Comparison of ENCODE assay signal across 18 cellular contexts in the genomic region with DNA sequence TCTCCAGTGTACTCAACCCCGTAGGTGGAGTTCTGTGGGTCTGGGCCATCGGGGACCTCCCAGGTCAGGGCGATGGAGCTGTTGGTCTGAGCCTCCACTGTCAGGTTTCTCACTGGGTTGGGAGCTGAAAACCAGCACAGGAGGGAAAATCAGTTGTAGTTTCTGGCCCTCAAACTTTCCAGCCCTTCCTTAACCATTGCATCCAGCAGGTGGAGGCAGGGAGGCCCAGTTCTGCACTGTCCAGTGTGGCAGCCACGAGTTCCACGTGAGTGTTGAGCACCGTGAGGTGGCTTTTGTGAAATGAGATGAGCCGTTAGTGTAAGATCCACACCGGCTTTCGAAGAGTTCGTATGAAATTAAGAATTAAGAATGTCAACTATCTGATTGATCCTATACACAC. TPM values are rescaled to one million over a fixed set of nuclear protein-coding genes. Genes with fewer than 3 reads are reported as not detected.
A peak's percentile ranks its signal among the peaks of the same experiment; 100 is the strongest.
DNase-seq lines count a peak whose midpoint lies in the region; ATAC-seq and TF ChIP-seq lines count a peak whose summit lies in the region.
"Not testable (repeated sequence)": the region's sequence is repeated elsewhere in the genome, so short reads cannot be mapped to it uniquely, and the experiment has no call there.
"Had no signal": no experiment of that assay in that cellular context is flagged by ENCODE, and none has a peak within 500 bp of the region (broad histone marks: within the 10 kb centered on the region; RNA-seq: fewer than 3 reads in every experiment).

No MANE protein-coding gene starts in this region.

- not testable (repeated sequence) for H3K36me3 ChIP-seq in HCT116 (ENCODE audit: control insufficient read depth in 1 of 2, insufficient read depth in 2 of 2, low read length in 2 of 2); brain microvascular endothelial cell (replicated peaks); naive thymus-derived CD4-positive, alpha-beta T cell (ENCODE audit: control insufficient read depth in 2 of 3, insufficient read depth in 3 of 3, low read length in 3 of 3)

- intact Hi-C loops in HCT116 (cut with micrococcal nuclease); naive thymus-derived CD4-positive, alpha-beta T cell (cut with micrococcal nuclease): not testable (repeated sequence)

- peak; percentile 28; the same call in 1 of the 2 replicates for TF ChIP-seq CTCF in AG04450 (IDR thresholded peaks at IDR 0.05; ENCODE audit: low read depth, low read length)
- TF ChIP-seq CTCF in HCT116 (IDR thresholded peaks at IDR 0.05 in 2 of 3, conservative IDR thresholded peaks at IDR 0.05 in 1 of 3; ENCODE audit: borderline replicate concordance in 1 of 3, insufficient read depth in 1 of 3, low read depth in 2 of 3, low read length in 2 of 3), result 0 out of 6 replicates have a peak, but pooled peaks of 2 of the 3 experiments have one; percentile 18 to 24
- TF ChIP-seq CTCF in brain microvascular endothelial cell (IDR thresholded peaks at IDR 0.05; ENCODE audit: low read depth, low read length, missing control alignments), result peak; percentile 46
- peak; percentile 36 for TF ChIP-seq CTCF in fibroblast of the aortic adventitia (IDR thresholded peaks at IDR 0.05; ENCODE audit: insufficient read depth, low read length)

- H3K4me1 Mint-ChIP-seq in naive thymus-derived CD4-positive, alpha-beta T cell; stimulated activated memory B cell treated with anti-CD40 and anti-IgM and Interleukin-4, amounts not matched to agents 10 μg/mL and 1 μg/mL and 100 μg/mL, for 72 hours: not testable (repeated sequence)

- not testable (repeated sequence) for H3K9ac ChIP-seq in HCT116 (ENCODE audit: low read length)

- H3K27ac Mint-ChIP-seq in naive thymus-derived CD4-positive, alpha-beta T cell, result peak overlapping the region in 1 of 9 donors; percentile 46
- not testable (repeated sequence) for H3K27ac Mint-ChIP-seq in stimulated activated memory B cell treated with anti-CD40 and anti-IgM and Interleukin-4, amounts not matched to agents 10 μg/mL and 1 μg/mL and 100 μg/mL, for 72 hours

- ATAC-seq in HCT116, result not testable (repeated sequence)
- ATAC-seq in naive thymus-derived CD4-positive, alpha-beta T cell, result peak; percentile 52
- ATAC-seq in stimulated activated memory B cell treated with anti-CD40 and anti-IgM and Interleukin-4, amounts not matched to agents 10 μg/mL and 1 μg/mL and 100 μg/mL, for 72 hours, result peak; percentile 50

- peaks cover 4 to 15% of the 10 kb centered on the region in 2 experiments for H3K4me1 ChIP-seq in HCT116 (ENCODE audit: control insufficient read depth in 1 of 2, insufficient read depth in 2 of 2, low read length in 2 of 2)
- not testable (repeated sequence) for H3K4me1 ChIP-seq in naive thymus-derived CD4-positive, alpha-beta T cell (ENCODE audit: control insufficient read depth in 2 of 2, insufficient read depth in 2 of 2, low read length in 2 of 2)

- POLR2A ChIA-PET in AG04450 (lab: Yijun Ruan, JAX); HCT116 (lab: Charles Lee); naive thymus-derived CD4-positive, alpha-beta T cell (lab: Charles Lee): not testable (repeated sequence)

- H3K79me2 ChIP-seq in HCT116 (ENCODE audit: insufficient read depth, low read length), result not testable (repeated sequence)

- RAD21 ChIA-PET in HCT116 (lab: Charles Lee; ENCODE audit: low non-redundant PET in 1 of 2, low total read pairs in 2 of 2, uncharacterized antibody in 2 of 2, unreplicated experiment in 2 of 2), result not testable (repeated sequence)

- not testable (repeated sequence) for H3K9me3 ChIP-seq in AG04450 (ENCODE audit: control insufficient read depth, insufficient read depth, low read length); HCT116 (ENCODE audit: control insufficient read depth in 1 of 2, insufficient read depth in 1 of 2, low read depth in 1 of 2, low read length in 2 of 2); naive thymus-derived CD4-positive, alpha-beta T cell (ENCODE audit: control insufficient read depth in 2 of 3, low read length in 3 of 3)

- not testable (repeated sequence) for H2AFZ ChIP-seq in HCT116 (ENCODE audit: low read depth, low read length, poor library complexity, severe bottlenecking)

- not testable (repeated sequence) for H3K4me3 ChIP-seq in AG04450 (ENCODE audit: low read depth, low read length); HCT116 (replicated peaks in 1 of 2; ENCODE audit: low read depth in 1 of 2, low read length in 2 of 2); brain microvascular endothelial cell (ENCODE audit: low read depth, low read length); fibroblast of the aortic adventitia (ENCODE audit: low read depth, low read length); naive thymus-derived CD4-positive, alpha-beta T cell (ENCODE audit: low read length)

- 0 out of 2 replicates have a peak, but pooled peaks have one; percentile 15 for TF ChIP-seq RAD21 in HCT116 (IDR thresholded peaks at IDR 0.05; ENCODE audit: low read depth)

- H3K9me2 ChIP-seq in HCT116 (ENCODE audit: insufficient read depth), result not testable (repeated sequence)

- not testable (repeated sequence) for H3K27me3 ChIP-seq in AG04450 (ENCODE audit: control insufficient read depth, insufficient read depth, low read length); HCT116 (ENCODE audit: insufficient read depth, low read length); brain microvascular endothelial cell (replicated peaks); naive thymus-derived CD4-positive, alpha-beta T cell (ENCODE audit: control insufficient read depth in 2 of 2, insufficient read depth in 2 of 2, low read length in 2 of 2)

- CTCF ChIA-PET in AG04450 (lab: Charles Lee); naive thymus-derived CD4-positive, alpha-beta T cell (lab: Charles Lee): not testable (repeated sequence)
- CTCF ChIA-PET in HCT116 (lab: Charles Lee), result interaction anchor here (0.6 kb wide), 1 partner anchor 56 kb away, joined by 5 read pairs; no protein-coding TSS in a partner anchor

- H4K20me1 ChIP-seq in HCT116 (ENCODE audit: insufficient read depth), result not testable (repeated sequence)

- H3K4me3 Mint-ChIP-seq in naive thymus-derived CD4-positive, alpha-beta T cell; stimulated activated memory B cell treated with anti-CD40 and anti-IgM and Interleukin-4, amounts not matched to agents 10 μg/mL and 1 μg/mL and 100 μg/mL, for 72 hours: not testable (repeated sequence)

- BruUV-seq in HCT116 (replicated peaks; lab: Mats Ljungman, UMichigan), result not testable (repeated sequence)

- H3K27ac ChIP-seq in AG04450 (ENCODE audit: low read depth, low read length); HCT116 (ENCODE audit: low read depth, low read length); brain microvascular endothelial cell; naive thymus-derived CD4-positive, alpha-beta T cell (ENCODE audit: low read depth, low read length): not testable (repeated sequence)

- TF ChIP-seq POLR2A in HCT116 (IDR thresholded peaks at IDR 0.05; ENCODE audit: borderline replicate concordance, extremely low read depth, insufficient read depth, insufficient read length), result not testable (repeated sequence)

- H3K27me3 Mint-ChIP-seq in naive thymus-derived CD4-positive, alpha-beta T cell, result peaks cover 18 to 61% (median 37%) of the 10 kb centered on the region in 5 donors
- H3K27me3 Mint-ChIP-seq in stimulated activated memory B cell treated with anti-CD40 and anti-IgM and Interleukin-4, amounts not matched to agents 10 μg/mL and 1 μg/mL and 100 μg/mL, for 72 hours, result peaks cover 84% of the 10 kb centered on the region

- in situ Hi-C loops in brain microvascular endothelial cell (cut with HindIII; ENCODE audit: low pct_ligation_motif_present, low sequenced_read_pairs), result not testable (repeated sequence)

- not testable (repeated sequence) for H3K36me3 Mint-ChIP-seq in naive thymus-derived CD4-positive, alpha-beta T cell; stimulated activated memory B cell treated with anti-CD40 and anti-IgM and Interleukin-4, amounts not matched to agents 10 μg/mL and 1 μg/mL and 100 μg/mL, for 72 hours

- not testable (repeated sequence) for H3K9me3 Mint-ChIP-seq in naive thymus-derived CD4-positive, alpha-beta T cell; stimulated activated memory B cell treated with anti-CD40 and anti-IgM and Interleukin-4, amounts not matched to agents 10 μg/mL and 1 μg/mL and 100 μg/mL, for 72 hours

- not testable (repeated sequence) for DNase-seq in AG04450 (ENCODE audit: low read depth, low spot score); HCT116 (ENCODE audit: low read depth, low spot score); brain microvascular endothelial cell; fibroblast of the aortic adventitia (ENCODE audit: low read depth); naive thymus-derived CD4-positive, alpha-beta T cell
- peak; percentile 25 for DNase-seq in DMS53 (lab: John Stamatoyannopoulos, UW)
- peak; percentile 20 for DNase-seq in OCI-M1 (lab: John Stamatoyannopoulos, UW)

- not testable (repeated sequence) for H3K4me2 ChIP-seq in HCT116 (ENCODE audit: low read length)

RNA-seq across cellular contexts. Expression of a gene that starts 7.1 kb away (rescaled TPM):
- 1.3 and 1.9 TPM in 2 replicates for polyA plus RNA-seq in AG04450 (2011; rRNA removed)
- polyA minus RNA-seq in AG04450 (2011; rRNA and poly(A)+ RNA removed), result 4.1 and 5.3 TPM in 2 replicates
- total RNA-seq in HCT116 (2021; ENCODE audit: unreplicated experiment) (15.9 TPM), fibroblast of the aortic adventitia (ENCODE audit: low replicate concordance) (6.5 and 7.8 TPM in 2 replicates)
- 25.5 and 27.0 TPM in 2 replicates for polyA plus RNA-seq in HCT116 (2012)
- under 1 TPM in 1 of 5 experiments, not detected in 4; 0.56 TPM for total RNA-seq in naive thymus-derived CD4-positive, alpha-beta T cell
- polyA plus RNA-seq in naive thymus-derived CD4-positive, alpha-beta T cell, result not detected
- total RNA-seq: activated CD8-positive, alpha-beta T cell treated with anti-CD3 and anti-CD28 coated beads, Interleukin-2, amount 10 ng/mL, durations not matched to agents 7 days and 5 days; activated naive CD8-positive, alpha-beta T cell treated with anti-CD3 and anti-CD28 coated beads for 36 hours; CD8-positive, alpha-beta T cell; mononuclear cell had no signal

RNA-seq across cellular contexts. Expression of a gene that starts 22.1 kb away (rescaled TPM):
- 0.06 and 0.15 TPM in 2 replicates for polyA plus RNA-seq in AG04450 (2011; rRNA removed)
- 0.41 TPM in 1 of 2 replicates, not detected in the other for polyA minus RNA-seq in AG04450 (2011; rRNA and poly(A)+ RNA removed)
- total RNA-seq in HCT116 (2021; ENCODE audit: unreplicated experiment) (2.3 TPM), fibroblast of the aortic adventitia (ENCODE audit: low replicate concordance) (0.45 TPM in 1 of 2 replicates, not detected in the other)
- polyA plus RNA-seq in HCT116 (2012), result 0.75 and 1.8 TPM in 2 replicates
- total RNA-seq in naive thymus-derived CD4-positive, alpha-beta T cell, result 1 to 10 TPM in 2 of 5 experiments, not detected in 3; 1.7 to 2.6 TPM
- not detected for polyA plus RNA-seq in naive thymus-derived CD4-positive, alpha-beta T cell
- total RNA-seq: A673; activated naive CD8-positive, alpha-beta T cell treated with anti-CD3 and anti-CD28 coated beads for 36 hours; ascending aorta; left ventricle myocardium superior; SJSA1 had no signal

RNA-seq across cellular contexts. Expression of a gene that starts 26.4 kb away (rescaled TPM):
- polyA plus RNA-seq in AG04450 (2011; rRNA removed), result 0.87 and 1.2 TPM in 2 replicates
- 0.83 and 1.1 TPM in 2 replicates for polyA minus RNA-seq in AG04450 (2011; rRNA and poly(A)+ RNA removed)
- total RNA-seq in HCT116 (2021; ENCODE audit: unreplicated experiment), result 10.6 TPM
- polyA plus RNA-seq in HCT116 (2012), result 6.4 and 7.6 TPM in 2 replicates
- 1.7 and 1.8 TPM in 2 replicates for total RNA-seq in fibroblast of the aortic adventitia (ENCODE audit: low replicate concordance)
- 10 to 100 TPM; 10.4 to 24.1 (median 10.7) TPM for total RNA-seq in naive thymus-derived CD4-positive, alpha-beta T cell
- 1 to 10 TPM; 1.2 to 3.3 TPM for polyA plus RNA-seq in naive thymus-derived CD4-positive, alpha-beta T cell
- total RNA-seq: ascending aorta had no signal

RNA-seq across cellular contexts. Expression of a gene that starts 35.8 kb away (rescaled TPM):
- 0.21 TPM in 1 of 2 replicates, not detected in the other for polyA plus RNA-seq in AG04450 (2011; rRNA removed)
- 0.32 TPM in 1 of 2 replicates, not detected in the other for polyA minus RNA-seq in AG04450 (2011; rRNA and poly(A)+ RNA removed)
- total RNA-seq in HCT116 (2021; ENCODE audit: unreplicated experiment) (52.8 TPM), fibroblast of the aortic adventitia (ENCODE audit: low replicate concordance) (0.33 and 1.5 TPM in 2 replicates)
- 34.3 and 47.5 TPM in 2 replicates for polyA plus RNA-seq in HCT116 (2012)
- not detected for total RNA-seq in naive thymus-derived CD4-positive, alpha-beta T cell
- not detected for polyA plus RNA-seq in naive thymus-derived CD4-positive, alpha-beta T cell
- total RNA-seq: activated naive CD8-positive, alpha-beta T cell treated with anti-CD3 and anti-CD28 coated beads for 36 hours; ascending aorta; CD8-positive, alpha-beta T cell had no signal

RNA-seq across cellular contexts. Expression of a gene that starts 44.7 kb away (rescaled TPM):
- polyA plus RNA-seq in AG04450 (2011; rRNA removed), result 0.20 and 0.21 TPM in 2 replicates
- 0.61 TPM in 1 of 2 replicates, not detected in the other for polyA minus RNA-seq in AG04450 (2011; rRNA and poly(A)+ RNA removed)
- 42.1 TPM for total RNA-seq in HCT116 (2021; ENCODE audit: unreplicated experiment)
- polyA plus RNA-seq in HCT116 (2012), result 38.5 and 43.5 TPM in 2 replicates
- not detected in 2 replicates for total RNA-seq in fibroblast of the aortic adventitia (ENCODE audit: low replicate concordance)
- total RNA-seq in naive thymus-derived CD4-positive, alpha-beta T cell, result not detected
- not detected for polyA plus RNA-seq in naive thymus-derived CD4-positive, alpha-beta T cell
- total RNA-seq: activated CD8-positive, alpha-beta T cell treated with anti-CD3 and anti-CD28 coated beads, Interleukin-2, amount 10 ng/mL, durations not matched to agents 7 days and 5 days; ascending aorta; CD8-positive, alpha-beta T cell; mononuclear cell; Peyer's patch; SJSA1; stomach had no signal
